12 cellular contexts compared by ENCODE assay signal in the genomic region with DNA sequence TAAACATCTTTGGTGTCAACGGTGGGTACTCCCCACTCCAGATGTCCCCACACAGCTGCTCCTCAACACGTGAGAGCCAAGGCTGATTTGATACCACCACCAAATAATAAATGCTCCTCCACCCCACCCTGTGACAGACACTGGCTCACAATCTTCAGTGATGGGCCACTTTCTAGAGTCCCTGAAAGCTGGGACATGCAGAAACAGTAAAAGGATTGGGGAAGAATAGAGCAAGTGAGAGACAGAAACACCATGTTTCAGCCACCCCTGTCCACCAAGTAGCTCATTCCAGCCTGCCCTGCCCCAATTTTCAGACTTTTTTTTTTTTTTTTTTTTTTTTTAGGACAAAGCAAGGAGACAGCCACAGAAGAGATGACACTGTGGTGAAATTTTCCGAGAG. TPM values are rescaled to one million over a fixed set of nuclear protein-coding genes. Genes with fewer than 3 reads are reported as not detected.
A peak's percentile ranks its signal among the peaks of the same experiment; 100 is the strongest.
DNase-seq lines count a peak whose midpoint lies in the region; ATAC-seq and TF ChIP-seq lines count a peak whose summit lies in the region.
"Had no signal": no experiment of that assay in that cellular context is flagged by ENCODE, and none has a peak within 500 bp of the region (broad histone marks: within the 10 kb centered on the region; RNA-seq: fewer than 3 reads in every experiment).

No MANE protein-coding gene starts in this region.

- H3K9me2 ChIP-seq in PC-3 (replicated peaks; ENCODE audit: low read length), result no peaks in the 10 kb centered on the region

- no peaks in the 10 kb centered on the region for H3K27me3 ChIP-seq in CD4-positive, alpha-beta memory T cell (ENCODE audit: insufficient read depth, low read length)
- H3K27me3 ChIP-seq in PC-3 (ENCODE audit: low read length), result no peaks in the 10 kb centered on the region
- H3K27me3 ChIP-seq in osteoblast (ENCODE audit: insufficient read depth, low read length), result no peaks in the 10 kb centered on the region

- H3K27ac Mint-ChIP-seq in CD4-positive, alpha-beta memory T cell, result peak overlapping the region; percentile 66 to 91 (median 79)
- peak overlapping the region; percentile 95 for H3K27ac Mint-ChIP-seq in dendritic cell treated with granulocyte-macrophage colony-stimulating factor and Interleukin-4, amounts not matched to agents 40 ng/mL and 50 ng/mL, for 4 days

- H3K36me3 ChIP-seq in CD4-positive, alpha-beta memory T cell (ENCODE audit: insufficient read depth, low read length), result peaks cover 3% of the 10 kb centered on the region
- H3K36me3 ChIP-seq in PC-3 (ENCODE audit: low read depth, low read length) (no peaks in the 10 kb centered on the region), osteoblast (ENCODE audit: insufficient read depth, low read length) (no peaks in the 10 kb centered on the region)

- no peaks in the 10 kb centered on the region for H3K9me3 Mint-ChIP-seq in CD4-positive, alpha-beta memory T cell
- no peaks in the 10 kb centered on the region for H3K9me3 Mint-ChIP-seq in dendritic cell treated with granulocyte-macrophage colony-stimulating factor and Interleukin-4, amounts not matched to agents 40 ng/mL and 50 ng/mL, for 4 days

- no peaks in the 10 kb centered on the region for H3K9me3 ChIP-seq in CD4-positive, alpha-beta memory T cell (ENCODE audit: control insufficient read depth in 1 of 2, low read length in 2 of 2)
- no peaks in the 10 kb centered on the region for H3K9me3 ChIP-seq in PC-3 (ENCODE audit: low read length)
- no peaks in the 10 kb centered on the region for H3K9me3 ChIP-seq in osteoblast (ENCODE audit: low read depth, low read length)

- ATAC-seq in PC-3 (no peak), GM18520 (IDR thresholded peaks at IDR 0.05; ENCODE audit: unreplicated experiment) (no peak), HG02884 (IDR thresholded peaks at IDR 0.05; ENCODE audit: unreplicated experiment) (no peak)

- peak overlapping the region; percentile 59 to 97 (median 94) for H3K4me3 Mint-ChIP-seq in CD4-positive, alpha-beta memory T cell
- peak overlapping the region; percentile 94 for H3K4me3 Mint-ChIP-seq in dendritic cell treated with granulocyte-macrophage colony-stimulating factor and Interleukin-4, amounts not matched to agents 40 ng/mL and 50 ng/mL, for 4 days

- H3K4me1 Mint-ChIP-seq in CD4-positive, alpha-beta memory T cell, result peaks cover 23 to 47% (median 33%) of the 10 kb centered on the region in 4 donors
- H3K4me1 Mint-ChIP-seq in dendritic cell treated with granulocyte-macrophage colony-stimulating factor and Interleukin-4, amounts not matched to agents 40 ng/mL and 50 ng/mL, for 4 days (ENCODE audit: low read depth), result peaks cover 48% of the 10 kb centered on the region

- peaks cover 29% of the 10 kb centered on the region for H3K4me1 ChIP-seq in CD4-positive, alpha-beta memory T cell (ENCODE audit: insufficient read depth, low read length)
- peaks cover 32% of the 10 kb centered on the region for H3K4me1 ChIP-seq in PC-3 (ENCODE audit: insufficient read depth, low read length)
- H3K4me1 ChIP-seq in osteoblast (ENCODE audit: insufficient read depth, low read length), result peaks cover 32% of the 10 kb centered on the region

- H2AFZ ChIP-seq in PC-3 (ENCODE audit: low read length) (no peak overlapping the region), osteoblast (ENCODE audit: low read length) (no peak overlapping the region)

- no peaks in the 10 kb centered on the region for H3K79me2 ChIP-seq in PC-3 (ENCODE audit: low read length)
- H3K79me2 ChIP-seq in osteoblast (ENCODE audit: insufficient read depth, low read length), result no peaks in the 10 kb centered on the region

- H3K4me2 ChIP-seq in PC-3 (ENCODE audit: low read length) (peak overlapping the region; percentile 38), osteoblast (ENCODE audit: insufficient read depth, low read length) (peak overlapping the region; percentile 71)

- H3K36me3 Mint-ChIP-seq in CD4-positive, alpha-beta memory T cell, result peaks cover 15 to 28% of the 10 kb centered on the region in 2 donors
- H3K36me3 Mint-ChIP-seq in dendritic cell treated with granulocyte-macrophage colony-stimulating factor and Interleukin-4, amounts not matched to agents 40 ng/mL and 50 ng/mL, for 4 days (ENCODE audit: low read depth), result peaks cover 61% of the 10 kb centered on the region

- TF ChIP-seq CTCF in PC-3 (conservative IDR thresholded peaks at IDR 0.05; ENCODE audit: low read depth, low read length), result no peak
- TF ChIP-seq CTCF in osteoblast (IDR thresholded peaks at IDR 0.05; ENCODE audit: extremely low read depth, low read depth, low read length), result no peak

- H3K27me3 Mint-ChIP-seq in CD4-positive, alpha-beta memory T cell, result no peaks in the 10 kb centered on the region
- H3K27me3 Mint-ChIP-seq in dendritic cell treated with granulocyte-macrophage colony-stimulating factor and Interleukin-4, amounts not matched to agents 40 ng/mL and 50 ng/mL, for 4 days, result no peaks in the 10 kb centered on the region

- H3K9ac ChIP-seq in PC-3 (ENCODE audit: low read length), result peak overlapping the region; percentile 76

- no peaks in the 10 kb centered on the region for H3F3A ChIP-seq in PC-3 (ENCODE audit: low read length, unreplicated experiment)

- POLR2A ChIA-PET in CD4-positive, alpha-beta memory T cell (lab: Charles Lee; ENCODE audit: partially characterized antibody), result interaction anchor here (3.6 kb wide), 1 partner anchor 59 kb away, joined by 41 read pairs; a partner anchor contains a TSS
- POLR2A ChIA-PET in PC-3 (lab: Charles Lee; ENCODE audit: unreplicated experiment), result no interaction called here

- no peak overlapping the region for H3K4me3 ChIP-seq in CD4-positive, alpha-beta memory T cell (ENCODE audit: low read length in 2 of 2)
- H3K4me3 ChIP-seq in PC-3 (ENCODE audit: low read length), result no peak overlapping the region
- H3K4me3 ChIP-seq in osteoblast (ENCODE audit: insufficient read depth, low read length), result no peak overlapping the region

- CTCF ChIA-PET in CD4-positive, alpha-beta memory T cell (lab: Charles Lee; ENCODE audit: partially characterized antibody), result interaction anchor here (1.0 kb wide), 1 partner anchor 10 kb away, joined by 3 read pairs; no protein-coding TSS in a partner anchor
- CTCF ChIA-PET in PC-3 (lab: Charles Lee), result no interaction called here

- no peak for DNase-seq in CD4-positive, alpha-beta memory T cell
- no peak for DNase-seq in PC-3
- no peak for DNase-seq in osteoblast (ENCODE audit: insufficient read length, low spot score, missing footprints)
- DNase-seq in midbrain (lab: John Stamatoyannopoulos, UW), result no peak
- no peak for DNase-seq in LoVo (ENCODE audit: low spot score)
- DNase-seq: DMS79; NCI-H526; stimulated activated CD8-positive, alpha-beta memory T cell treated with anti-CD3 and anti-CD28 coated beads, Interleukin-4, amount 100 ng/mL, for 48 hours had no signal

- H3K27ac ChIP-seq in CD4-positive, alpha-beta memory T cell (ENCODE audit: low read depth, low read length), result no peak overlapping the region
- H3K27ac ChIP-seq in PC-3 (ENCODE audit: low read length) (peak overlapping the region; percentile 85), osteoblast (ENCODE audit: low read depth, low read length) (peak overlapping the region; percentile 61)
- H3K27ac ChIP-seq: VCaP had no signal

- H4K20me1 ChIP-seq in PC-3 (ENCODE audit: low read length) (no peaks in the 10 kb centered on the region), osteoblast (ENCODE audit: insufficient read depth, low read length) (no peaks in the 10 kb centered on the region)

- no TSS peak for BruUV-seq in PC-3 (replicated peaks; lab: Mats Ljungman, UMichigan)

- intact Hi-C loops in CD4-positive, alpha-beta memory T cell (cut with micrococcal nuclease), result loop anchor here (5.0 kb wide), 1 partner anchor 580 kb away; a partner anchor contains a TSS
- intact Hi-C loops in PC-3 (cut with micrococcal nuclease), result loop anchor here (5.0 kb wide), 2 partner anchors 35 to 40 kb away; no protein-coding TSS in a partner anchor
- intact Hi-C loops in dendritic cell treated with granulocyte-macrophage colony-stimulating factor and Interleukin-4, amounts not matched to agents 40 ng/mL and 50 ng/mL, for 4 days (cut with micrococcal nuclease), result loop anchor here (5.0 kb wide), 1 partner anchor 35 kb away; no protein-coding TSS in a partner anchor

RNA-seq across cellular contexts. Expression of a gene that starts 1.6 kb away (rescaled TPM):
- 10 to 100 TPM; 18.7 to 18.9 TPM for total RNA-seq in CD4-positive, alpha-beta memory T cell
- polyA plus RNA-seq in CD4-positive, alpha-beta memory T cell, result 10 to 100 TPM; 25.8 to 42.1 TPM
- 0.84 and 1.4 TPM in 2 replicates for total RNA-seq in PC-3 (2014; rRNA removed)
- total RNA-seq in osteoblast, result 10.6 and 11.2 TPM in 2 replicates

RNA-seq across cellular contexts. Expression of a gene that starts 58.2 kb away (rescaled TPM):
- 10 to 100 TPM; 23.0 to 24.5 TPM for total RNA-seq in CD4-positive, alpha-beta memory T cell
- 100 to 1,000 TPM in 1 of 2 donors, 10 to 100 TPM in 1; 87.6 to 109 TPM for polyA plus RNA-seq in CD4-positive, alpha-beta memory T cell
- total RNA-seq in PC-3 (2014; rRNA removed) (64.4 and 92.8 TPM in 2 replicates), osteoblast (70.7 and 73.1 TPM in 2 replicates)
